ENCODE assay signal across 26 cellular contexts in the genomic region with DNA sequence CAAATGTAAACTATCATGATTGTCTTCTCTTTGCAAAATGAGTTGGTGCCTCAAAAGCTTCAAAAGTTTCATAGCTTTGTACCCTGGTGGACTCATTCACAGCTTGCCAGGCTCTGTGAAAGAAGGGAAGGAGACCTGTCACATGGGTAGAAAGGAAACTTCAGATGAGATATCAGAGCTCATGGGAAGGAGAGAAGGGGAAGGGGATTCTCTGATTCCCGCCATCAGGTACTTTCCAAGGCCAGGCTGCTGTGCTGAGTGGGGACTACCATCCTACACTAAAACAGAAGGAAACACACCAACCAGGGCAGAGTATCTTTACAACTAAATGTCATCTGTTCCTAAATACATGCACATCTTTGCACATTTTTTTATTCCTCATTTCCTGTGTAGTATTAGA. TPM values are rescaled to one million over a fixed set of nuclear protein-coding genes. Genes with fewer than 3 reads are reported as not detected.
"Had no signal": no experiment of that assay in that cellular context is flagged by ENCODE, and none has a peak within 500 bp of the region (broad histone marks: within the 10 kb centered on the region; RNA-seq: fewer than 3 reads in every experiment).

No MANE protein-coding gene starts in this region.

- H3K4me1 ChIP-seq: left lung, uterus had no signal

- H3K36me3 ChIP-seq: left lung, uterus had no signal

- H3K36me3 Mint-ChIP-seq: brain, natural killer cell, WTC11 had no signal

- H3K9me3 Mint-ChIP-seq: natural killer cell, WTC11 had no signal

- DNase-seq: activated CD8-positive, alpha-beta memory T cell treated with anti-CD3 and anti-CD28 coated beads, Interleukin-2, amount 50 U/mL, for 48 hours; activated gamma-delta T cell; activated naive CD4-positive, alpha-beta T cell treated with anti-CD3 and anti-CD28 coated beads, Interleukin-2, amount 50 U/mL, for 16 hours; activated T-cell treated with anti-CD3 and anti-CD28 coated beads, Interleukin-2, amount 50 U/mL, for 48 hours; aorta; effector CD4-positive, alpha-beta T cell; foreskin melanocyte; kidney; left lung; natural killer cell; stimulated activated CD4-positive, alpha-beta T cell treated with anti-CD3 and anti-CD28 coated beads, Interleukin-15, amount 100 ng/mL, for 24 hours; T-helper 9 cell; testis; trophoblast cell; uterus had no signal

- H3K4me1 Mint-ChIP-seq: brain, natural killer cell had no signal

- H3K27ac ChIP-seq: left lung, testis, uterus had no signal

- FAIRE-seq: kidney, small intestine had no signal

- H3K27me3 Mint-ChIP-seq: brain; stimulated activated memory B cell treated with anti-CD40 and anti-IgM and Interleukin-4, amounts not matched to agents 10 μg/mL and 1 μg/mL and 100 μg/mL, for 72 hours had no signal

- H3K4me3 Mint-ChIP-seq: brain; natural killer cell; stimulated activated memory B cell treated with anti-CD40 and anti-IgM and Interleukin-4, amounts not matched to agents 10 μg/mL and 1 μg/mL and 100 μg/mL, for 72 hours; WTC11 had no signal

- H3K9me3 ChIP-seq: left lung, testis, uterus had no signal

- H3K27me3 ChIP-seq: left lung, testis, uterus had no signal

- H3K27ac Mint-ChIP-seq: brain; natural killer cell; stimulated activated memory B cell treated with anti-CD40 and anti-IgM and Interleukin-4, amounts not matched to agents 10 μg/mL and 1 μg/mL and 100 μg/mL, for 72 hours had no signal

- ATAC-seq: natural killer cell; sciatic nerve; stimulated activated memory B cell treated with anti-CD40 and anti-IgM and Interleukin-4, amounts not matched to agents 10 μg/mL and 1 μg/mL and 100 μg/mL, for 72 hours had no signal

- H3K4me3 ChIP-seq: left lung, testis, uterus had no signal

RNA-seq across cellular contexts. Expression of gene ILDR1, which starts 9.2 kb away (rescaled TPM):
- total RNA-seq: activated CD8-positive, alpha-beta memory T cell treated with anti-CD3 and anti-CD28 coated beads for 36 hours; aorta; cardiac septum; chondrocyte; lung microvascular endothelial cell; osteoblast; sciatic nerve had no signal

RNA-seq across cellular contexts. Expression of gene CD86, which starts 42.3 kb away (rescaled TPM):
- total RNA-seq: chondrocyte, lung microvascular endothelial cell, osteoblast, renal cortical epithelial cell had no signal
